In genomic region chr11:2105536-2105935, GRCh38 we compare ENCODE assay signal across 1 cellular context.
TF ChIP-seq lines count a peak whose summit lies in the region.

No MANE protein-coding gene starts in this region.

TF ChIP-seq in H1, 55 proteins besides CTCF, POLR2A, EP300 and RAD21 (continued from another document):
- TF ChIP-seq USF2 (IDR thresholded peaks at IDR 0.05; ENCODE audit: low read length), result no peak
- TF ChIP-seq ATF2 (IDR thresholded peaks at IDR 0.05; ENCODE audit: low read length), result no peak
- no peak for TF ChIP-seq GABPA (IDR thresholded peaks at IDR 0.05; ENCODE audit: borderline replicate concordance, insufficient read depth, low read length)
- no peak for TF ChIP-seq KDM1A (IDR thresholded peaks at IDR 0.05; ENCODE audit: borderline replicate concordance, low read length)
- no peak for TF ChIP-seq BRCA1 (IDR thresholded peaks at IDR 0.05; ENCODE audit: low read depth, low read length)
- no peak for TF ChIP-seq JUND (IDR thresholded peaks at IDR 0.05; ENCODE audit: low read length)
- TF ChIP-seq SIX5 (IDR thresholded peaks at IDR 0.05; ENCODE audit: low read depth, low read length), result no peak
- TF ChIP-seq SRF (IDR thresholded peaks at IDR 0.05; ENCODE audit: low read depth, low read length), result no peak
- no peak for TF ChIP-seq EZH2 (IDR thresholded peaks at IDR 0.05; ENCODE audit: low read depth, low read length, severe bottlenecking)
- TF ChIP-seq CBX5 (IDR thresholded peaks at IDR 0.05; ENCODE audit: low read depth, low read length), result no peak
- TF ChIP-seq RXRA (IDR thresholded peaks at IDR 0.05; ENCODE audit: insufficient read depth, low read depth, low read length), result no peak
- TF ChIP-seq NANOG (IDR thresholded peaks at IDR 0.05; ENCODE audit: insufficient read depth, low read depth, low read length, poor library complexity, severe bottlenecking), result no peak
